Comparison of ENCODE assay signal across 1 cellular context in the genomic region with DNA sequence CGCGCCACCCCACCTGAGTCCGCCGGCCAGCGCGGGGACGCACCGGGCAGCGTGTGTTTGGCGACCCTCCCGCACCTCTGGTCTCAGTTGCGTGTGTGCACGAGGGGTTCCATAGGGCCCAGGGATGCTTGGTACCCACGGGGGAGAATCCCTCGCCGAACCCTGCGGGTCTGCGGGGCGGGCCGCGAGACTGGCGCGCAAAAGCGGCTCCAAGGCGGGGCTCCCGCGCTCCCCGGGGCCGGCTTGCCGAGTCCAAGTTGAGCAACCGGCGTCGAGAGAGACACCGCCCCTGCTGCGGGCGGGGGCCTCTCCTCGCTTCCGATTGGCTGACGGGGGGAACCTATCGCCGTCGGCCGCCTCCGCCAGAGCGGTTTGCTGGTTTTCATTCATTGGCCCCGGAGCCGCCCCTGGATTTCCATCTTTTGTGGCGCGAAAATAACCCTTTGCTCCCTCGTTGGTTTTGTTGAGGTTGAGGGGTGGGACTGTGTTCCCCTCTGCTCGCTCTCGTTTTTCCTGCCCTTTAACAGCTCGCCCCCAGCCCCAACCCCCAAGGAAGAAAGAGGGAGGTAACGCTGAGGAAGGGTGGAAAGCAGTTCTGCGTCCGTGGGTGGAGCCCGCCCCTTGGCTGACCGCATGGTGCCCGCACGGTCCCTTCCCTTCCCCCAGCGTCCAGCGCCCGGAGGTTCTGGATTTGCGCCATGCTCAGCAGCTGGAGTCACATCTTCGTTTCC.
TF ChIP-seq lines count a peak whose summit lies in the region.

No MANE protein-coding gene starts in this region.

TF ChIP-seq in HepG2, 621 proteins besides CTCF, POLR2A, EP300 and RAD21 (continued from another document and continues in another):
- TF ChIP-seq ZNF572 (CRISPR knock-in tag; IDR thresholded peaks at IDR 0.05), result peak; percentile 40; the same call in 1 of the 2 replicates
- no peak for TF ChIP-seq ZNF615 (CRISPR knock-in tag; IDR thresholded peaks at IDR 0.05; ENCODE audit: borderline replicate concordance)
- TF ChIP-seq TBX2 (CRISPR knock-in tag; IDR thresholded peaks at IDR 0.05; ENCODE audit: borderline replicate concordance), result peak; percentile 86
- TF ChIP-seq, protein P1, sequence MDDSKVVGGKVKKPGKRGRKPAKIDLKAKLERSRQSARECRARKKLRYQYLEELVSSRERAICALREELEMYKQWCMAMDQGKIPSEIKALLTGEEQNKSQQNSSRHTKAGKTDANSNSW (CRISPR knock-in tag; IDR thresholded peaks at IDR 0.05; ENCODE audit: borderline replicate concordance), result no peak
- TF ChIP-seq, protein P2, sequence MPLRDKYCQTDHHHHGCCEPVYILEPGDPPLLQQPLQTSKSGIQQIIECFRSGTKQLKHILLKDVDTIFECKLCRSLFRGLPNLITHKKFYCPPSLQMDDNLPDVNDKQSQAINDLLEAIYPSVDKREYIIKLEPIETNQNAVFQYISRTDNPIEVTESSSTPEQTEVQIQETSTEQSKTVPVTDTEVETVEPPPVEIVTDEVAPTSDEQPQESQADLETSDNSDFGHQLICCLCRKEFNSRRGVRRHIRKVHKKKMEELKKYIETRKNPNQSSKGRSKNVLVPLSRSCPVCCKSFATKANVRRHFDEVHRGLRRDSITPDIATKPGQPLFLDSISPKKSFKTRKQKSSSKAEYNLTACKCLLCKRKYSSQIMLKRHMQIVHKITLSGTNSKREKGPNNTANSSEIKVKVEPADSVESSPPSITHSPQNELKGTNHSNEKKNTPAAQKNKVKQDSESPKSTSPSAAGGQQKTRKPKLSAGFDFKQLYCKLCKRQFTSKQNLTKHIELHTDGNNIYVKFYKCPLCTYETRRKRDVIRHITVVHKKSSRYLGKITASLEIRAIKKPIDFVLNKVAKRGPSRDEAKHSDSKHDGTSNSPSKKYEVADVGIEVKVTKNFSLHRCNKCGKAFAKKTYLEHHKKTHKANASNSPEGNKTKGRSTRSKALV (CRISPR knock-in tag; IDR thresholded peaks at IDR 0.05), result peak; percentile 92
- no peak; the same call in 1 of the 2 replicates for TF ChIP-seq ZNF780A (CRISPR knock-in tag; IDR thresholded peaks at IDR 0.05)
- TF ChIP-seq ZNF431 (CRISPR knock-in tag; IDR thresholded peaks at IDR 0.05; ENCODE audit: borderline replicate concordance, low read depth), result peak; percentile 88; the same call in 1 of the 2 replicates
- TF ChIP-seq REXO4 (CRISPR knock-in tag; IDR thresholded peaks at IDR 0.05; ENCODE audit: borderline replicate concordance), result no peak
- TF ChIP-seq ZNF264 (CRISPR knock-in tag; IDR thresholded peaks at IDR 0.05), result peak; percentile 25; the same call in 1 of the 2 replicates
- TF ChIP-seq TCF7 (IDR thresholded peaks at IDR 0.05; ENCODE audit: low read depth), result no peak
- no peak for TF ChIP-seq MAFK (conservative IDR thresholded peaks at IDR 0.05 in 1 of 2, IDR thresholded peaks at IDR 0.05 in 1 of 2; ENCODE audit: low read length in 2 of 2)
- no peak for TF ChIP-seq ZEB1 (IDR thresholded peaks at IDR 0.05; ENCODE audit: insufficient replicate concordance, low read depth)
- TF ChIP-seq ZNF7 (CRISPR knock-in tag; IDR thresholded peaks at IDR 0.05), result no peak
- TF ChIP-seq KLF16 (CRISPR knock-in tag; IDR thresholded peaks at IDR 0.05), result peak in 1 of 2 experiments; percentile 65; a peak in 1 of 4 replicates
- no peak for TF ChIP-seq ZNF496 (CRISPR knock-in tag; IDR thresholded peaks at IDR 0.05; ENCODE audit: insufficient replicate concordance)
- TF ChIP-seq JUN (CRISPR knock-in tag; IDR thresholded peaks at IDR 0.05), result no peak
- peak; percentile 96 for TF ChIP-seq RBFOX2 (IDR thresholded peaks at IDR 0.05; ENCODE audit: low read depth, low read length)
- TF ChIP-seq SNRNP70 (IDR thresholded peaks at IDR 0.05; ENCODE audit: low read depth, low read length), result no peak
- TF ChIP-seq MAF1 (CRISPR knock-in tag; IDR thresholded peaks at IDR 0.05; ENCODE audit: borderline replicate concordance), result 0 out of 2 replicates have a peak, but pooled peaks have one; percentile 71
- TF ChIP-seq XBP1 (CRISPR knock-in tag; IDR thresholded peaks at IDR 0.05), result no peak
- TF ChIP-seq AGO2 (optimal IDR thresholded peaks at IDR 0.05; ENCODE audit: low read depth, low read length), result peak; percentile 92
- TF ChIP-seq ZIK1 (CRISPR knock-in tag; IDR thresholded peaks at IDR 0.05; ENCODE audit: borderline replicate concordance, low read depth), result peak; percentile 58; the same call in 1 of the 2 replicates
- TF ChIP-seq ZMAT3 (CRISPR knock-in tag; conservative IDR thresholded peaks at IDR 0.05), result peak; percentile 82
- no peak; the same call in 1 of the 2 replicates for TF ChIP-seq ZSCAN31 (CRISPR knock-in tag; IDR thresholded peaks at IDR 0.05; ENCODE audit: low read depth)
- TF ChIP-seq ZNF616 (CRISPR knock-in tag; IDR thresholded peaks at IDR 0.05; ENCODE audit: low read depth), result peak; percentile 79; the same call in 1 of the 2 replicates
- no peak for TF ChIP-seq PLSCR1 (CRISPR knock-in tag; IDR thresholded peaks at IDR 0.05; ENCODE audit: borderline replicate concordance)
- TF ChIP-seq ZNF577 (CRISPR knock-in tag; IDR thresholded peaks at IDR 0.05; ENCODE audit: borderline replicate concordance, low read depth), result no peak
- 0 out of 2 replicates have a peak, but pooled peaks have one; percentile 30 for TF ChIP-seq ZBTB1 (CRISPR knock-in tag; IDR thresholded peaks at IDR 0.05; ENCODE audit: borderline replicate concordance)
- TF ChIP-seq PCBP2 (optimal IDR thresholded peaks at IDR 0.05; ENCODE audit: low read depth, low read length, poor library complexity, severe bottlenecking), result no peak
- peak; percentile 50 for TF ChIP-seq ZNF317 (CRISPR knock-in tag; IDR thresholded peaks at IDR 0.05)
- TF ChIP-seq, protein P3, sequence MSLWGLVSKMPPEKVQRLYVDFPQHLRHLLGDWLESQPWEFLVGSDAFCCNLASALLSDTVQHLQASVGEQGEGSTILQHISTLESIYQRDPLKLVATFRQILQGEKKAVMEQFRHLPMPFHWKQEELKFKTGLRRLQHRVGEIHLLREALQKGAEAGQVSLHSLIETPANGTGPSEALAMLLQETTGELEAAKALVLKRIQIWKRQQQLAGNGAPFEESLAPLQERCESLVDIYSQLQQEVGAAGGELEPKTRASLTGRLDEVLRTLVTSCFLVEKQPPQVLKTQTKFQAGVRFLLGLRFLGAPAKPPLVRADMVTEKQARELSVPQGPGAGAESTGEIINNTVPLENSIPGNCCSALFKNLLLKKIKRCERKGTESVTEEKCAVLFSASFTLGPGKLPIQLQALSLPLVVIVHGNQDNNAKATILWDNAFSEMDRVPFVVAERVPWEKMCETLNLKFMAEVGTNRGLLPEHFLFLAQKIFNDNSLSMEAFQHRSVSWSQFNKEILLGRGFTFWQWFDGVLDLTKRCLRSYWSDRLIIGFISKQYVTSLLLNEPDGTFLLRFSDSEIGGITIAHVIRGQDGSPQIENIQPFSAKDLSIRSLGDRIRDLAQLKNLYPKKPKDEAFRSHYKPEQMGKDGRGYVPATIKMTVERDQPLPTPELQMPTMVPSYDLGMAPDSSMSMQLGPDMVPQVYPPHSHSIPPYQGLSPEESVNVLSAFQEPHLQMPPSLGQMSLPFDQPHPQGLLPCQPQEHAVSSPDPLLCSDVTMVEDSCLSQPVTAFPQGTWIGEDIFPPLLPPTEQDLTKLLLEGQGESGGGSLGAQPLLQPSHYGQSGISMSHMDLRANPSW (CRISPR knock-in tag; IDR thresholded peaks at IDR 0.05; ENCODE audit: borderline replicate concordance), result peak; percentile 87
- TF ChIP-seq GATAD1 (CRISPR knock-in tag; IDR thresholded peaks at IDR 0.05), result no peak; the same call in none of the 2 replicates
- peak; percentile 66; the same call in 1 of the 2 replicates for TF ChIP-seq ZBTB34 (CRISPR knock-in tag; IDR thresholded peaks at IDR 0.05)
- TF ChIP-seq RFX1 (IDR thresholded peaks at IDR 0.05), result no peak
- TF ChIP-seq SYNCRIP (IDR thresholded peaks at IDR 0.05; ENCODE audit: insufficient read depth, low read depth, low read length), result no peak
- no peak; the same call in 1 of the 2 replicates for TF ChIP-seq SMAD1 (CRISPR knock-in tag; IDR thresholded peaks at IDR 0.05; ENCODE audit: borderline replicate concordance, low read depth)
- TF ChIP-seq, protein P4, sequence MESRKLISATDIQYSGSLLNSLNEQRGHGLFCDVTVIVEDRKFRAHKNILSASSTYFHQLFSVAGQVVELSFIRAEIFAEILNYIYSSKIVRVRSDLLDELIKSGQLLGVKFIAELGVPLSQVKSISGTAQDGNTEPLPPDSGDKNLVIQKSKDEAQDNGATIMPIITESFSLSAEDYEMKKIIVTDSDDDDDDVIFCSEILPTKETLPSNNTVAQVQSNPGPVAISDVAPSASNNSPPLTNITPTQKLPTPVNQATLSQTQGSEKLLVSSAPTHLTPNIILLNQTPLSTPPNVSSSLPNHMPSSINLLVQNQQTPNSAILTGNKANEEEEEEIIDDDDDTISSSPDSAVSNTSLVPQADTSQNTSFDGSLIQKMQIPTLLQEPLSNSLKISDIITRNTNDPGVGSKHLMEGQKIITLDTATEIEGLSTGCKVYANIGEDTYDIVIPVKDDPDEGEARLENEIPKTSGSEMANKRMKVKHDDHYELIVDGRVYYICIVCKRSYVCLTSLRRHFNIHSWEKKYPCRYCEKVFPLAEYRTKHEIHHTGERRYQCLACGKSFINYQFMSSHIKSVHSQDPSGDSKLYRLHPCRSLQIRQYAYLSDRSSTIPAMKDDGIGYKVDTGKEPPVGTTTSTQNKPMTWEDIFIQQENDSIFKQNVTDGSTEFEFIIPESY (CRISPR knock-in tag; IDR thresholded peaks at IDR 0.05), result no peak
- no peak for TF ChIP-seq ADNP (CRISPR knock-in tag; IDR thresholded peaks at IDR 0.05)
- TF ChIP-seq HES4 (CRISPR knock-in tag; IDR thresholded peaks at IDR 0.05; ENCODE audit: borderline replicate concordance), result no peak; the same call in 1 of the 2 replicates
- TF ChIP-seq ZNF468 (CRISPR knock-in tag; IDR thresholded peaks at IDR 0.05), result no peak
- TF ChIP-seq MAFG (CRISPR knock-in tag; IDR thresholded peaks at IDR 0.05), result no peak
- no peak for TF ChIP-seq ATAD3A (CRISPR knock-in tag; IDR thresholded peaks at IDR 0.05)
- TF ChIP-seq FOXA1 (IDR thresholded peaks at IDR 0.05), result no peak
- no peak for TF ChIP-seq FOXA1 (CRISPR knock-in tag; IDR thresholded peaks at IDR 0.05)
- TF ChIP-seq, protein P5, sequence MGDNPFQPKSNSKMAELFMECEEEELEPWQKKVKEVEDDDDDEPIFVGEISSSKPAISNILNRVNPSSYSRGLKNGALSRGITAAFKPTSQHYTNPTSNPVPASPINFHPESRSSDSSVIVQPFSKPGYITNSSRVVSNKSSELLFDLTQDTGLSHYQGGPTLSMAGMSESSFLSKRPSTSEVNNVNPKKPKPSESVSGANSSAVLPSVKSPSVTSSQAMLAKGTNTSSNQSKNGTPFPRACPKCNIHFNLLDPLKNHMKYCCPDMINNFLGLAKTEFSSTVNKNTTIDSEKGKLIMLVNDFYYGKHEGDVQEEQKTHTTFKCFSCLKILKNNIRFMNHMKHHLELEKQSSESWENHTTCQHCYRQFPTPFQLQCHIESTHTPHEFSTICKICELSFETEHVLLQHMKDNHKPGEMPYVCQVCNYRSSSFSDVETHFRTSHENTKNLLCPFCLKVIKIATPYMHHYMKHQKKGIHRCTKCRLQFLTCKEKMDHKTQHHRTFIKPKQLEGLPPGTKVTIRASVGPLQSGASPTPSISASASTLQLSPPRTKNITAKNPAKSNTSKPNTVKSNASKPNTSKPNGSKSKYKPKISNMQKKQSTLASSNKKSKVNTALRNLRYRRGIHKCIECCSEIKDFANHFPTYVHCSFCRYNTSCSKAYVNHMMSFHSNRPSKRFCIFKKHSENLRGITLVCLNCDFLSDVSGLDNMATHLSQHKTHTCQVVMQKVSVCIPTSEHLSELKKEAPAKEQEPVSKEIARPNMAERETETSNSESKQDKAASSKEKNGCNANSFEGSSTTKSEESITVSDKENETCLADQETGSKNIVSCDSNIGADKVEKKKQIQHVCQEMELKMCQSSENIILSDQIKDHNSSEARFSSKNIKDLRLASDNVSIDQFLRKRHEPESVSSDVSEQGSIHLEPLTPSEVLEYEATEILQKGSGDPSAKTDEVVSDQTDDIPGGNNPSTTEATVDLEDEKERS (CRISPR knock-in tag; IDR thresholded peaks at IDR 0.05), result no peak
- TF ChIP-seq, protein P6, sequence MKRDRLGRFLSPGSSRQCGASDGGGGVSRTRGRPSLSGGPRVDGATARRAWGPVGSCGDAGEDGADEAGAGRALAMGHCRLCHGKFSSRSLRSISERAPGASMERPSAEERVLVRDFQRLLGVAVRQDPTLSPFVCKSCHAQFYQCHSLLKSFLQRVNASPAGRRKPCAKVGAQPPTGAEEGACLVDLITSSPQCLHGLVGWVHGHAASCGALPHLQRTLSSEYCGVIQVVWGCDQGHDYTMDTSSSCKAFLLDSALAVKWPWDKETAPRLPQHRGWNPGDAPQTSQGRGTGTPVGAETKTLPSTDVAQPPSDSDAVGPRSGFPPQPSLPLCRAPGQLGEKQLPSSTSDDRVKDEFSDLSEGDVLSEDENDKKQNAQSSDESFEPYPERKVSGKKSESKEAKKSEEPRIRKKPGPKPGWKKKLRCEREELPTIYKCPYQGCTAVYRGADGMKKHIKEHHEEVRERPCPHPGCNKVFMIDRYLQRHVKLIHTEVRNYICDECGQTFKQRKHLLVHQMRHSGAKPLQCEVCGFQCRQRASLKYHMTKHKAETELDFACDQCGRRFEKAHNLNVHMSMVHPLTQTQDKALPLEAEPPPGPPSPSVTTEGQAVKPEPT (CRISPR knock-in tag; IDR thresholded peaks at IDR 0.05; ENCODE audit: low read depth), result 0 out of 2 replicates have a peak, but pooled peaks have one; percentile 52
- TF ChIP-seq ZNF589 (CRISPR knock-in tag; conservative IDR thresholded peaks at IDR 0.05), result peak; percentile 95
- TF ChIP-seq ZBTB43 (CRISPR knock-in tag; conservative IDR thresholded peaks at IDR 0.05), result peak; percentile 86; the same call in 1 of the 2 replicates
- peak; percentile 27 for TF ChIP-seq RBM39 (IDR thresholded peaks at IDR 0.05; ENCODE audit: low read depth, low read length, poor library complexity, severe bottlenecking)
